ENCODE assay signal across 17 cellular contexts in the genomic region with DNA sequence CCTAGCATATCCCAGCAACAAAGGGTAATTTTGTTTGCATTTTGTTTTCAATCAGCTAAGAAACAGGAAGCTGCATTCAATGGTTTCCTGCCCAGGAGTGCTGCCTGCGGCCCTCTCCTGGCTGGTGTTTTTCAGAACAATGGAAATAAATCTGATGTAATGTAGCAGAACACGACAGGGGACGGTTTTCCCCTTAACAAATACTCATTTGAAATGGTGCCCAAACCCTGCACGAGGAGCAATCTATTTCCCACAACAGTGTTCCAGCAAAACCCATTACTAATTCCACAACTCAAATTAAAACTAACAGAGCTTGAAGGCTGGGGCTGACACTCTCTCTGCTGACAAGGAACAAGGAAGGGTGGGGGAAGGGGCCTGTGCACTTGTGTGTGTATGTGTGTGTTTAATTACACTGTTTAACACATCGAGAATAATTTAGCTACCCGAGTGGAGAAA. TPM values are rescaled to one million over a fixed set of nuclear protein-coding genes. Genes with fewer than 3 reads are reported as not detected.
DNase-seq lines count a peak whose midpoint lies in the region; ATAC-seq and TF ChIP-seq lines count a peak whose summit lies in the region.
"Had no signal": no experiment of that assay in that cellular context is flagged by ENCODE, and none has a peak within 500 bp of the region (broad histone marks: within the 10 kb centered on the region; RNA-seq: fewer than 3 reads in every experiment).

No MANE protein-coding gene starts in this region.

- CTCF ChIA-PET in CD4-positive, alpha-beta memory T cell (lab: Charles Lee; ENCODE audit: partially characterized antibody): no interaction called here
- CTCF ChIA-PET in Caco-2 (lab: Charles Lee): interaction anchor here (2.6 kb wide), 1 partner anchor 87 kb away, joined by 10 read pairs; no protein-coding TSS in a partner anchor

- no peaks in the 10 kb centered on the region for H3K27me3 ChIP-seq in CD4-positive, alpha-beta memory T cell (ENCODE audit: insufficient read depth, low read length)
- no peaks in the 10 kb centered on the region for H3K27me3 ChIP-seq in Caco-2 (replicated peaks; ENCODE audit: control insufficient read depth, insufficient read depth, low read length)
- H3K27me3 ChIP-seq: colonic mucosa, ovary had no signal

- no peaks in the 10 kb centered on the region for H3K36me3 ChIP-seq in CD4-positive, alpha-beta memory T cell (ENCODE audit: insufficient read depth, low read length)
- no peaks in the 10 kb centered on the region for H3K36me3 ChIP-seq in Caco-2 (ENCODE audit: control insufficient read depth, insufficient read depth, low read length)
- H3K36me3 ChIP-seq: colonic mucosa, ovary had no signal

- H3K27ac ChIP-seq in CD4-positive, alpha-beta memory T cell (ENCODE audit: low read depth, low read length): no peak overlapping the region
- H3K27ac ChIP-seq in VCaP: peak overlapping the region; percentile 91
- H3K27ac ChIP-seq: colonic mucosa, ovary had no signal

- no peaks in the 10 kb centered on the region for H3K9me3 Mint-ChIP-seq in CD4-positive, alpha-beta memory T cell
- H3K9me3 Mint-ChIP-seq in memory B cell (no peaks in the 10 kb centered on the region), Caco-2 (ENCODE audit: unreplicated experiment) (no peaks in the 10 kb centered on the region)

- no peaks in the 10 kb centered on the region for H3K36me3 Mint-ChIP-seq in CD4-positive, alpha-beta memory T cell
- H3K36me3 Mint-ChIP-seq in memory B cell (no peaks in the 10 kb centered on the region), Caco-2 (ENCODE audit: insufficient read depth, unreplicated experiment) (no peaks in the 10 kb centered on the region)

- intact Hi-C loops in CD4-positive, alpha-beta memory T cell (cut with micrococcal nuclease): no loop called here
- intact Hi-C loops in Caco-2 (cut with micrococcal nuclease; ENCODE audit: unreplicated experiment) (no loop called here), posterior vena cava (cut with DNase I) (no loop called here)

- no peak overlapping the region for H3K4me3 Mint-ChIP-seq in CD4-positive, alpha-beta memory T cell
- H3K4me3 Mint-ChIP-seq in memory B cell: no peak overlapping the region
- H3K4me3 Mint-ChIP-seq in Caco-2 (ENCODE audit: unreplicated experiment): no peak overlapping the region

- TF ChIP-seq CTCF in VCaP (conservative IDR thresholded peaks at IDR 0.05) (peak; percentile 12; the same call in 1 of the 2 replicates), Caco-2 (IDR thresholded peaks at IDR 0.05; ENCODE audit: insufficient read depth in 1 of 2, low read depth in 1 of 2, low read length in 1 of 2, severe bottlenecking in 1 of 2, unreplicated experiment in 1 of 2) (no peak)

- peak; percentile 38 for ATAC-seq in memory B cell (ENCODE audit: low read depth)
- ATAC-seq: activated CD4-positive, CD25-positive, alpha-beta regulatory T cell treated with anti-CD3 and anti-CD28 coated beads, Interleukin-2, amount 50 U/mL, for 24 hours; left cardiac atrium had no signal

- no peak for DNase-seq in CD4-positive, alpha-beta memory T cell
- DNase-seq in ELF-1 (ENCODE audit: low read depth, low spot score): peak; percentile 64
- no peak for DNase-seq in memory B cell (ENCODE audit: low spot score in 2 of 2)
- no peak for DNase-seq in Caco-2
- DNase-seq in posterior vena cava (ENCODE audit: low spot score): no peak
- DNase-seq in LoVo (ENCODE audit: low spot score): no peak
- DNase-seq in NCI-H226: no peak
- DNase-seq: activated naive CD4-positive, alpha-beta T cell treated with Interleukin-2 at 50 U/mL for 16 hours; colonic mucosa; Kasumi-1; left cardiac atrium; NK-92 treated with Interleukin-12 subunit alpha and Interleukin-12 subunit beta, amount 100 ng/mL, for 24 hours; ovary; stimulated activated CD4-positive, alpha-beta T cell treated with anti-CD3 and anti-CD28 coated beads, Interleukin-4, amount 100 ng/mL, for 24 hours had no signal

- peak overlapping the region in 4 of 7 donors; percentile 7 to 48 (median 33) for H3K27ac Mint-ChIP-seq in CD4-positive, alpha-beta memory T cell
- H3K27ac Mint-ChIP-seq in memory B cell (peak overlapping the region; percentile 6), Caco-2 (ENCODE audit: unreplicated experiment) (no peak overlapping the region)

- H3K4me3 ChIP-seq in CD4-positive, alpha-beta memory T cell (ENCODE audit: low read length in 2 of 2): no peak overlapping the region
- no peak overlapping the region for H3K4me3 ChIP-seq in Caco-2 (ENCODE audit: low read depth, low read length)
- H3K4me3 ChIP-seq: colonic mucosa, ovary had no signal

- H3K4me1 Mint-ChIP-seq in CD4-positive, alpha-beta memory T cell: peaks cover 0 to 8% (median 8%) of the 10 kb centered on the region in 4 donors
- H3K4me1 Mint-ChIP-seq in memory B cell (peaks cover 6% of the 10 kb centered on the region), Caco-2 (ENCODE audit: low read depth, unreplicated experiment) (peaks cover 10% of the 10 kb centered on the region)

- peaks cover 0 to 4% of the 10 kb centered on the region in 2 donors for H3K27me3 Mint-ChIP-seq in CD4-positive, alpha-beta memory T cell
- H3K27me3 Mint-ChIP-seq in memory B cell: peaks cover 4% of the 10 kb centered on the region
- H3K27me3 Mint-ChIP-seq in Caco-2 (ENCODE audit: insufficient read depth, unreplicated experiment): no peaks in the 10 kb centered on the region

- no TSS peak for BruUV-seq in Caco-2 (replicated peaks; lab: Mats Ljungman, UMichigan)

- H3K4me1 ChIP-seq in CD4-positive, alpha-beta memory T cell (ENCODE audit: insufficient read depth, low read length): no peaks in the 10 kb centered on the region
- H3K4me1 ChIP-seq in Caco-2: no peaks in the 10 kb centered on the region
- H3K4me1 ChIP-seq: colonic mucosa had no signal

- no peaks in the 10 kb centered on the region for H3K9me3 ChIP-seq in CD4-positive, alpha-beta memory T cell (ENCODE audit: control insufficient read depth in 1 of 2, low read length in 2 of 2)
- H3K9me3 ChIP-seq in Caco-2: no peaks in the 10 kb centered on the region
- H3K9me3 ChIP-seq: colonic mucosa, ovary had no signal

- POLR2A ChIA-PET in CD4-positive, alpha-beta memory T cell (lab: Charles Lee; ENCODE audit: partially characterized antibody): no interaction called here
- POLR2A ChIA-PET in Caco-2 (lab: Charles Lee): no interaction called here

RNA-seq across cellular contexts. Expression of gene CAPN13, which starts 8.7 kb away (rescaled TPM):
- total RNA-seq in CD4-positive, alpha-beta memory T cell: not detected
- polyA plus RNA-seq in CD4-positive, alpha-beta memory T cell: not detected
- total RNA-seq in Caco-2 (2022) (2.1 and 3.3 TPM in 2 replicates), posterior vena cava (not detected)
- total RNA-seq: left cardiac atrium, subcutaneous adipose tissue had no signal
